9 cellular contexts compared by ENCODE assay signal in genomic region chr1:153697191-153697872, GRCh38. TPM values are rescaled to one million over a fixed set of nuclear protein-coding genes. Genes with fewer than 3 reads are reported as not detected.
DNase-seq lines count a peak whose midpoint lies in the region; ATAC-seq and TF ChIP-seq lines count a peak whose summit lies in the region.
"Had no signal": no experiment of that assay in that cellular context is flagged by ENCODE, and none has a peak within 500 bp of the region (broad histone marks: within the 10 kb centered on the region; RNA-seq: fewer than 3 reads in every experiment).

No MANE protein-coding gene starts in this region.

- H3K4me1 Mint-ChIP-seq in nephron progenitor cell (peaks cover 32% of the 10 kb centered on the region), T-helper 17 cell (no peaks in the 10 kb centered on the region)

- H3K4me1 ChIP-seq in Panc1 (ENCODE audit: control insufficient read depth, insufficient read depth, low read length) (peaks cover 7% of the 10 kb centered on the region), fibroblast of lung (ENCODE audit: control insufficient read depth, extremely low read depth, insufficient read depth, low read length) (peaks cover 8% of the 10 kb centered on the region)

- no peak for TF ChIP-seq CTCF in Panc1 (IDR thresholded peaks at IDR 0.05)
- no peak for TF ChIP-seq CTCF in fibroblast of lung (conservative IDR thresholded peaks at IDR 0.05 in 1 of 2, IDR thresholded peaks at IDR 0.05 in 1 of 2; ENCODE audit: low read depth in 1 of 2, low read length in 2 of 2)
- TF ChIP-seq CTCF in nephron progenitor cell (IDR thresholded peaks at IDR 0.05), result no peak

- no peak overlapping the region for H3K4me3 ChIP-seq in Panc1 (ENCODE audit: low read depth in 2 of 2, low read length in 2 of 2)
- H3K4me3 ChIP-seq in fibroblast of lung (replicated peaks in 1 of 4; ENCODE audit: control extremely low read depth in 1 of 4, insufficient read depth in 1 of 4, low read depth in 3 of 4, low read length in 4 of 4), result no peak overlapping the region

- H3K9me3 Mint-ChIP-seq in nephron progenitor cell, result no peaks in the 10 kb centered on the region

- H4K20me1 ChIP-seq in fibroblast of lung (ENCODE audit: control insufficient read depth, extremely low read depth, insufficient read depth, low read length), result no peaks in the 10 kb centered on the region

- peak overlapping the region; percentile 54 for H3K4me3 Mint-ChIP-seq in nephron progenitor cell
- no peak overlapping the region for H3K4me3 Mint-ChIP-seq in T-helper 17 cell

- H3K27ac Mint-ChIP-seq in nephron progenitor cell (peak overlapping the region; percentile 96), T-helper 17 cell (no peak overlapping the region)

- BruUV-seq in Panc1 (replicated peaks; lab: Mats Ljungman, UMichigan), result no TSS peak

- peak; percentile 89 for DNase-seq in A172 (ENCODE audit: low spot score)
- DNase-seq in Panc1 (ENCODE audit: low read depth, low spot score), result no peak
- peak; percentile 50 to 79 for DNase-seq in fibroblast of lung (ENCODE audit: low read depth in 2 of 2)
- peak; percentile 80 for DNase-seq in nephron progenitor cell
- DNase-seq in amygdala (lab: John Stamatoyannopoulos, UW), result no peak
- no peak for DNase-seq in T-helper 17 cell
- DNase-seq in NCI-H774 (lab: John Stamatoyannopoulos, UW), result no peak
- DNase-seq: activated effector memory CD4-positive, alpha-beta T cell treated with anti-CD3 and anti-CD28 coated beads, Interleukin-2, amount 50 U/mL, for 16 hours had no signal

- no peak overlapping the region for H3K4me2 ChIP-seq in fibroblast of lung (ENCODE audit: extremely low read depth, insufficient read depth, low read length)

- H3K27ac ChIP-seq in Panc1 (ENCODE audit: low read length) (peak overlapping the region; percentile 32; the same call in 1 of the 2 replicates), fibroblast of lung (ENCODE audit: insufficient read depth, low read length) (no peak overlapping the region)

- ATAC-seq in Panc1 (peak; percentile 64), HG03280 (IDR thresholded peaks at IDR 0.05; ENCODE audit: unreplicated experiment) (no peak), T-helper 17 cell (no peak)

- H3K79me2 ChIP-seq in fibroblast of lung (ENCODE audit: control insufficient read depth, insufficient read depth, low read length), result no peaks in the 10 kb centered on the region

- peak overlapping the region; percentile 5 for H2AFZ ChIP-seq in fibroblast of lung (ENCODE audit: low read length)

- no peaks in the 10 kb centered on the region for H3K9me3 ChIP-seq in Panc1 (ENCODE audit: control insufficient read depth, insufficient read depth, low read depth, low read length)
- H3K9me3 ChIP-seq in fibroblast of lung (ENCODE audit: control insufficient read depth, insufficient read depth, low read depth, low read length), result no peaks in the 10 kb centered on the region
- H3K9me3 ChIP-seq in T-helper 17 cell (ENCODE audit: control insufficient read depth, low read length, poor library complexity, severe bottlenecking), result no peaks in the 10 kb centered on the region

- intact Hi-C loops in Panc1 (cut with micrococcal nuclease; ENCODE audit: unreplicated experiment), result no loop called here

- in situ Hi-C loops in Panc1 (cut with HindIII; ENCODE audit: low pct_unique_long_range_greater_than_20kb, low sequenced_read_pairs), result no loop called here

- no peaks in the 10 kb centered on the region for H3K36me3 Mint-ChIP-seq in nephron progenitor cell (ENCODE audit: low read depth)
- H3K36me3 Mint-ChIP-seq in T-helper 17 cell (ENCODE audit: low read depth), result no peaks in the 10 kb centered on the region

- H3K27me3 Mint-ChIP-seq in nephron progenitor cell (ENCODE audit: low read depth, poor library complexity) (peaks cover 9% of the 10 kb centered on the region), T-helper 17 cell (peaks cover 5% of the 10 kb centered on the region)

- H3K9ac ChIP-seq in fibroblast of lung (ENCODE audit: insufficient read depth, low read length), result no peak overlapping the region

- CTCF ChIA-PET in Panc1 (lab: Charles Lee), result no interaction called here

- POLR2A ChIA-PET in Panc1 (lab: Charles Lee), result no interaction called here

- H3K36me3 ChIP-seq in Panc1 (ENCODE audit: control insufficient read depth, insufficient read depth, low read length) (no peaks in the 10 kb centered on the region), fibroblast of lung (ENCODE audit: control insufficient read depth, insufficient read depth, low read length) (no peaks in the 10 kb centered on the region)

- H3K27me3 ChIP-seq in Panc1 (ENCODE audit: control insufficient read depth, insufficient read depth, low read length) (no peaks in the 10 kb centered on the region), fibroblast of lung (ENCODE audit: control insufficient read depth, insufficient read depth, low read length) (peaks cover 6% of the 10 kb centered on the region)

RNA-seq across cellular contexts. Expression of gene NPR1, which starts 18.8 kb away (rescaled TPM):
- 0.16 and 1.4 TPM in 2 replicates for total RNA-seq in A172 (2014; rRNA removed; shearing (Covaris generic))
- 0.36 TPM for total RNA-seq in Panc1 (2021; ENCODE audit: unreplicated experiment)
- 0.07 TPM for polyA plus RNA-seq in Panc1 (2012; ENCODE audit: insufficient read length)
- total RNA-seq in fibroblast of lung, result 0.66 and 2.1 TPM in 2 replicates
- 0.14 and 0.60 TPM in 2 replicates for polyA plus RNA-seq in fibroblast of lung
- 0.26 and 0.93 TPM in 2 replicates for polyA plus RNA-seq in fibroblast of lung (2012)
- polyA minus RNA-seq in fibroblast of lung (ENCODE audit: low replicate concordance), result 0.39 and 3.8 TPM in 2 replicates
- not detected for total RNA-seq in T-helper 17 cell

RNA-seq across cellular contexts. Expression of gene ILF2, which starts 26.5 kb away (rescaled TPM):
- total RNA-seq in A172 (2014; rRNA removed; shearing (Covaris generic)), result 578 and 601 TPM in 2 replicates
- total RNA-seq in Panc1 (2021; ENCODE audit: unreplicated experiment), result 221 TPM
- polyA plus RNA-seq in Panc1 (2012; ENCODE audit: insufficient read length), result 155 TPM
- total RNA-seq in fibroblast of lung, result 129 and 135 TPM in 2 replicates
- polyA plus RNA-seq in fibroblast of lung, result 235 and 344 TPM in 2 replicates
- polyA plus RNA-seq in fibroblast of lung (2012), result 137 and 214 TPM in 2 replicates
- polyA minus RNA-seq in fibroblast of lung (ENCODE audit: low replicate concordance), result 141 and 203 TPM in 2 replicates
- 100 to 1,000 TPM; 136 to 142 TPM for total RNA-seq in T-helper 17 cell

RNA-seq across cellular contexts. Expression of gene INTS3, which starts 30.5 kb away (rescaled TPM):
- 43.6 and 44.7 TPM in 2 replicates for total RNA-seq in A172 (2014; rRNA removed; shearing (Covaris generic))
- total RNA-seq in Panc1 (2021; ENCODE audit: unreplicated experiment) (77.3 TPM), fibroblast of lung (30.0 and 37.3 TPM in 2 replicates), T-helper 17 cell (10 to 100 TPM; 33.6 to 47.6 TPM)
- 71.5 TPM for polyA plus RNA-seq in Panc1 (2012; ENCODE audit: insufficient read length)
- 31.4 and 42.2 TPM in 2 replicates for polyA plus RNA-seq in fibroblast of lung
- polyA plus RNA-seq in fibroblast of lung (2012), result 21.9 and 31.0 TPM in 2 replicates
- polyA minus RNA-seq in fibroblast of lung (ENCODE audit: low replicate concordance), result 62.4 and 69.9 TPM in 2 replicates

RNA-seq across cellular contexts. Expression of gene SNAPIN, which starts 38.8 kb away (rescaled TPM):
- 150 and 158 TPM in 2 replicates for total RNA-seq in A172 (2014; rRNA removed; shearing (Covaris generic))
- total RNA-seq in Panc1 (2021; ENCODE audit: unreplicated experiment) (46.8 TPM), fibroblast of lung (72.7 and 76.5 TPM in 2 replicates), T-helper 17 cell (10 to 100 TPM; 17.6 to 18.2 TPM)
- polyA plus RNA-seq in Panc1 (2012; ENCODE audit: insufficient read length), result 45.1 TPM
- 52.0 and 56.8 TPM in 2 replicates for polyA plus RNA-seq in fibroblast of lung
- 49.7 and 52.3 TPM in 2 replicates for polyA plus RNA-seq in fibroblast of lung (2012)
- 17.7 and 20.9 TPM in 2 replicates for polyA minus RNA-seq in fibroblast of lung (ENCODE audit: low replicate concordance)

Comparison
In these comparisons a context has a peak if more than half of its experiments do, and no peak if none do; other contexts are left out.
1. DNase-seq: peak in A172 (single experiment), fibroblast of lung (2 of 2) and nephron progenitor cell (single experiment); none in Panc1 (single experiment), amygdala (0 of 56), T-helper 17 cell (0 of 3) and NCI-H774 (single experiment).